Comparison of ENCODE assay signal across 24 cellular contexts in the genomic region with DNA sequence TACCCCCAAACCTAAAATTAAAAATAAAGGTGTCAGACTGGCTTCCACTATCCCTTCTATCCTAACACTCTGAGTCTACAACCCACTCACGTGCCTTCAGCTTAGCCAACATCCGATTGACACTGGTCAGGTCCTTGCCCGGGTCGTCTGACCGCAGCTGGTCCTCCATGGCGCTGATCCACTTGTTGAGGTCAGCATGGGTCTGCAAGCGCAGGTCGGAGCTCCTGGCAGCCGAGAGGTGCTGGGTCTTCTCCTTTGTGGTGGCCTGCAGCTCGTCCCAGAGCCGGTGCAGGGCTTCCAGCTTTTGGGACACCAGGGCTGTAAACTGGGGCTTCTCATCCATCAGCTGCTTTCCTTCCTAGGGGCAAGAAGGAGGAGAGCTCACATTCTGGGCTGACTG.
"Had no signal": no experiment of that assay in that cellular context is flagged by ENCODE, and none has a peak within 500 bp of the region (broad histone marks: within the 10 kb centered on the region; RNA-seq: fewer than 3 reads in every experiment).

No MANE protein-coding gene starts in this region.

- H3K27ac ChIP-seq: neural progenitor cell, ovary, parathyroid adenoma, psoas muscle, right lobe of liver, sigmoid colon, stomach, thoracic aorta, thyroid gland, tibial nerve, upper lobe of right lung, uterus had no signal

- H3K9ac ChIP-seq: neural progenitor cell, parathyroid adenoma had no signal

- H2AFZ ChIP-seq: neural progenitor cell, parathyroid adenoma had no signal

- H3K4me1 ChIP-seq: neural progenitor cell, thyroid gland, tibial nerve, upper lobe of right lung, uterus had no signal

- FAIRE-seq: small intestine had no signal

- DNase-seq: naive thymus-derived CD4-positive, alpha-beta T cell; natural killer cell; occipital lobe; ovary; psoas muscle; right lobe of liver; sigmoid colon; small intestine; stimulated activated CD4-positive, alpha-beta T cell treated with anti-CD3 and anti-CD28 coated beads, Interleukin-12 subunit alpha, Interleukin-12 subunit beta, amount 100 ng/mL, for 4 hours; stimulated activated CD4-positive, alpha-beta T cell treated with anti-CD3 and anti-CD28 coated beads, Interleukin-1b, Interleukin-23, amount 100 ng/mL, for 48 hours; stimulated activated CD4-positive, alpha-beta T cell treated with anti-CD3 and anti-CD28 coated beads, Interleukin-2, amount 100 ng/mL, for 48 hours; stimulated activated CD4-positive, alpha-beta T cell treated with anti-CD3 and anti-CD28 coated beads, Interleukin-4, amount 100 ng/mL, for 24 hours; stimulated activated naive B cell treated with anti-CD40 and anti-IgM and Interleukin-4, amounts not matched to agents 10 μg/mL and 1 μg/mL and 100 μg/mL, for 72 hours; stimulated activated naive CD4-positive, alpha-beta T cell treated with Interleukin-2 at 50 U/mL for 16 hours; stomach; thyroid gland; upper lobe of right lung; uterus had no signal

- H3K79me2 ChIP-seq: parathyroid adenoma had no signal

- H3K36me3 ChIP-seq: neural progenitor cell, ovary, right lobe of liver, sigmoid colon, stomach, thoracic aorta, thyroid gland, tibial nerve, upper lobe of right lung, uterus had no signal

- H3K27me3 ChIP-seq: neural progenitor cell, ovary, right lobe of liver, sigmoid colon, stomach, thyroid gland, tibial nerve, upper lobe of right lung, uterus had no signal

- H3K4me2 ChIP-seq: neural progenitor cell had no signal

- H3K9me3 ChIP-seq: ovary, psoas muscle, right lobe of liver, sigmoid colon, stomach, thoracic aorta, thyroid gland, tibial nerve, upper lobe of right lung, uterus had no signal

- ATAC-seq: naive thymus-derived CD4-positive, alpha-beta T cell; natural killer cell; right cardiac atrium; right lobe of liver; stimulated activated effector memory CD8-positive, alpha-beta T cell treated with anti-CD3 and anti-CD28 coated beads, Interleukin-12 subunit alpha, Interleukin-12 subunit beta, amount 100 ng/mL, for 72 hours; stimulated activated naive B cell treated with anti-CD40 and anti-IgM and Interleukin-4, amounts not matched to agents 10 μg/mL and 1 μg/mL and 100 μg/mL, for 72 hours; upper lobe of right lung had no signal

- H3K4me3 ChIP-seq: neural progenitor cell, ovary, psoas muscle, right lobe of liver, sigmoid colon, stomach, thoracic aorta, thyroid gland, tibial nerve, upper lobe of right lung, uterus had no signal
